19 cellular contexts compared by ENCODE assay signal in the genomic region with DNA sequence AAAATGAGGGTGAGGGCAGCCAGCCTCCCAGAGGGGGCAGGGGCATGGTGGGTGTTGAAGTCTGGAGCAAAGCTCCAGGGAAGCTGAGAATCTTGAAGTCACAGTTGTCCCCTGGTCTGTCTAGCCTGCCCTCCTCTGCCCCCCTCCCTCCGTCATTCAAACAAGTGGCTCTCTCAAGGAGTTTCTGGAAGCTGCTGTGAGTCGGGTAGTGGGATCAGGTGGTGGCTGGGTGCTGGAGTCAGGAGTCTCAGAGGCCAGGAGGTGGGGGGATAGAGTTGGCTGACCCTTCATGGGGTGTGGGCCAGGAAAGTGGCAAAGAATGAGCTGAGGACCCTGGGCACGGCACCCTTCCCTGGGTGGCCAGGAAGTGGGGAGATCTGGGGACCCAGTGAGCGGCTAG. TPM values are rescaled to one million over a fixed set of nuclear protein-coding genes. Genes with fewer than 3 reads are reported as not detected.
DNase-seq lines count a peak whose midpoint lies in the region; ATAC-seq and TF ChIP-seq lines count a peak whose summit lies in the region.
"Had no signal": no experiment of that assay in that cellular context is flagged by ENCODE, and none has a peak within 500 bp of the region (broad histone marks: within the 10 kb centered on the region; RNA-seq: fewer than 3 reads in every experiment).

No MANE protein-coding gene starts in this region.

- intact Hi-C loops in left lung (cut with DNase I): no loop called here

- H3K4me1 ChIP-seq in BLaER1 (peaks cover 99% of the 10 kb centered on the region), HUES6 (ENCODE audit: control insufficient read depth, insufficient read depth, low read length) (peaks cover 48% of the 10 kb centered on the region), left lung (peaks cover 0 to 17% of the 10 kb centered on the region in 2 donors)

- H3K4me3 ChIP-seq in BLaER1 (peak overlapping the region; percentile 48), HUES6 (ENCODE audit: low read depth, low read length) (peak overlapping the region; percentile 19; the same call in 1 of the 2 replicates), left lung (no peak overlapping the region)
- H3K4me3 ChIP-seq: esophagus muscularis mucosa, mucosa of descending colon, stomach, uterus had no signal

- H3K27ac ChIP-seq in BLaER1 (peak overlapping the region; percentile 53; the same call in 1 of the 2 replicates), HUES6 (ENCODE audit: low read depth, low read length) (no peak overlapping the region), left lung (no peak overlapping the region)
- H3K27ac ChIP-seq: esophagus muscularis mucosa, stomach, uterus had no signal

- H3K27me3 ChIP-seq in BLaER1 (no peaks in the 10 kb centered on the region), HUES6 (ENCODE audit: control insufficient read depth, insufficient read depth, low read length) (peaks cover 76% of the 10 kb centered on the region), left lung (peaks cover 43 to 100% of the 10 kb centered on the region in 2 donors)
- H3K27me3 ChIP-seq: uterus had no signal

- H3K4me3 Mint-ChIP-seq in activated T-helper 17 cell treated with anti-CD3 and anti-CD28 coated beads, Interleukin-2, amount 50 U/mL, for 72 hours: peak overlapping the region; percentile 7
- H3K4me3 Mint-ChIP-seq: activated CD8-positive, alpha-beta T cell treated with anti-CD3 and anti-CD28 coated beads for 36 hours had no signal

- H3K27ac Mint-ChIP-seq in activated T-helper 17 cell treated with anti-CD3 and anti-CD28 coated beads, Interleukin-2, amount 50 U/mL, for 72 hours: no peak overlapping the region
- H3K27ac Mint-ChIP-seq: activated CD8-positive, alpha-beta T cell treated with anti-CD3 and anti-CD28 coated beads for 36 hours; activated T-helper 2 cell treated with anti-CD3 and anti-CD28 coated beads, Interferon-gamma antibody, Interleukin-2, Interleukin-4, amounts not matched to agents 10 μg/mL and 5 μg/mL and 100 μg/mL, durations not matched to agents 14 hours and 24 hours and 36 hours had no signal

- DNase-seq in left lung (no peak), kidney glomerular epithelial cell (lab: John Stamatoyannopoulos, UW) (no peak)
- DNase-seq in stimulated activated CD8-positive, alpha-beta memory T cell treated with anti-CD3 and anti-CD28 coated beads, Interleukin-4, amount 100 ng/mL, for 48 hours: no peak
- DNase-seq: activated CD8-positive, alpha-beta T cell treated with anti-CD3 and anti-CD28 coated beads for 36 hours; cortex of kidney; NCI-H1436 treated with DMSO at 0.1 percent for 48 hours; stimulated activated CD4-positive, alpha-beta T cell treated with anti-CD3 and anti-CD28 coated beads, Interleukin-12 subunit alpha, Interleukin-12 subunit beta, amount 100 ng/mL, for 4 hours; stomach; uterus had no signal

- H3K36me3 Mint-ChIP-seq in activated T-helper 17 cell treated with anti-CD3 and anti-CD28 coated beads, Interleukin-2, amount 50 U/mL, for 72 hours (ENCODE audit: low read depth): no peaks in the 10 kb centered on the region

- H3K9me3 Mint-ChIP-seq in activated T-helper 17 cell treated with anti-CD3 and anti-CD28 coated beads, Interleukin-2, amount 50 U/mL, for 72 hours: no peaks in the 10 kb centered on the region
- H3K9me3 Mint-ChIP-seq: activated CD8-positive, alpha-beta T cell treated with anti-CD3 and anti-CD28 coated beads for 36 hours; activated T-helper 2 cell treated with anti-CD3 and anti-CD28 coated beads, Interferon-gamma antibody, Interleukin-2, Interleukin-4, amounts not matched to agents 10 μg/mL and 5 μg/mL and 100 μg/mL, durations not matched to agents 14 hours and 24 hours and 36 hours had no signal

- H4K20me1 ChIP-seq in BLaER1: no peaks in the 10 kb centered on the region

- H3K9ac ChIP-seq in BLaER1 (peak overlapping the region; percentile 38; the same call in 1 of the 2 replicates), HUES6 (ENCODE audit: low read length) (no peak overlapping the region)

- no peak for ATAC-seq in activated T-helper 17 cell treated with anti-CD3 and anti-CD28 coated beads, Interleukin-2, amount 50 U/mL, for 72 hours (replicated peaks)
- ATAC-seq in left lung (peak; percentile 32), GM21515 (IDR thresholded peaks at IDR 0.05; ENCODE audit: unreplicated experiment) (no peak), HG03175 (IDR thresholded peaks at IDR 0.05; ENCODE audit: unreplicated experiment) (no peak)
- ATAC-seq: activated CD8-positive, alpha-beta T cell treated with anti-CD3 and anti-CD28 coated beads for 36 hours had no signal

- TF ChIP-seq CTCF in left lung (IDR thresholded peaks at IDR 0.05): no peak

- H3K4me2 ChIP-seq in BLaER1: peak overlapping the region; percentile 98

- H3K27me3 Mint-ChIP-seq in activated T-helper 17 cell treated with anti-CD3 and anti-CD28 coated beads, Interleukin-2, amount 50 U/mL, for 72 hours: peaks cover 71% of the 10 kb centered on the region

- peaks cover 23% of the 10 kb centered on the region for H3K4me1 Mint-ChIP-seq in activated T-helper 17 cell treated with anti-CD3 and anti-CD28 coated beads, Interleukin-2, amount 50 U/mL, for 72 hours

- H3K9me3 ChIP-seq in BLaER1 (no peaks in the 10 kb centered on the region), HUES6 (ENCODE audit: control insufficient read depth, insufficient read depth, low read depth, low read length) (no peaks in the 10 kb centered on the region), left lung (no peaks in the 10 kb centered on the region)
- H3K9me3 ChIP-seq: esophagus muscularis mucosa, mucosa of descending colon, stomach, uterus had no signal

- no peaks in the 10 kb centered on the region for H3K36me3 ChIP-seq in BLaER1
- no peaks in the 10 kb centered on the region for H3K36me3 ChIP-seq in HUES6 (ENCODE audit: control insufficient read depth, insufficient read depth, low read length)
- H3K36me3 ChIP-seq in left lung: no peaks in the 10 kb centered on the region
- H3K36me3 ChIP-seq: esophagus muscularis mucosa, stomach, uterus had no signal

RNA-seq across cellular contexts. Expression of a gene that starts 0.5 kb away (rescaled TPM):
- under 1 TPM in 1 of 2 donors, not detected in 1; 0.56 TPM for total RNA-seq in activated T-helper 17 cell treated with anti-CD3 and anti-CD28 coated beads, Interleukin-2, amount 50 U/mL, for 72 hours
- total RNA-seq in left lung: not detected
- total RNA-seq: activated CD8-positive, alpha-beta T cell treated with anti-CD3 and anti-CD28 coated beads for 36 hours; activated T-helper 2 cell treated with anti-CD3 and anti-CD28 coated beads, Interferon-gamma antibody, Interleukin-2, Interleukin-4, amounts not matched to agents 10 μg/mL and 5 μg/mL and 100 μg/mL, durations not matched to agents 14 hours and 24 hours and 36 hours; esophagus muscularis mucosa; kidney epithelial cell; LHCN-M2 had no signal

RNA-seq across cellular contexts. Expression of a gene that starts 15.1 kb away (rescaled TPM):
- total RNA-seq in activated T-helper 17 cell treated with anti-CD3 and anti-CD28 coated beads, Interleukin-2, amount 50 U/mL, for 72 hours: 10 to 100 TPM; 31.7 to 36.3 TPM
- 10 to 100 TPM; 43.7 to 50.1 TPM for total RNA-seq in left lung

RNA-seq across cellular contexts. Expression of a gene that starts 29.8 kb away (rescaled TPM):
- total RNA-seq in activated T-helper 17 cell treated with anti-CD3 and anti-CD28 coated beads, Interleukin-2, amount 50 U/mL, for 72 hours: 10 to 100 TPM; 14.0 to 27.6 TPM
- 100 to 1,000 TPM in 1 of 2 donors, 10 to 100 TPM in 1; 61.6 to 114 TPM for total RNA-seq in left lung

RNA-seq across cellular contexts. Expression of a gene that starts 30.0 kb away (rescaled TPM):
- total RNA-seq in activated T-helper 17 cell treated with anti-CD3 and anti-CD28 coated beads, Interleukin-2, amount 50 U/mL, for 72 hours: 1 to 10 TPM; 3.7 to 5.1 TPM
- 1 to 10 TPM; 2.9 to 3.5 TPM for total RNA-seq in left lung

RNA-seq across cellular contexts. Expression of a gene that starts 57.6 kb away (rescaled TPM):
- 1 to 10 TPM in 1 of 2 donors, under 1 TPM in 1; 0.84 to 1.1 TPM for total RNA-seq in activated T-helper 17 cell treated with anti-CD3 and anti-CD28 coated beads, Interleukin-2, amount 50 U/mL, for 72 hours
- 10 to 100 TPM; 43.4 to 65.0 TPM for total RNA-seq in left lung

Comparison
In these comparisons a context has a peak if more than half of its experiments do, and no peak if none do; other contexts are left out.
1. H3K4me3 ChIP-seq: peak in BLaER1 (single experiment) and HUES6 (single experiment); none in left lung (0 of 2).